In genomic region chrX:24024819-24025740, GRCh38 we compare ENCODE assay signal across 8 cellular contexts. TPM values are rescaled to one million over a fixed set of nuclear protein-coding genes. Genes with fewer than 3 reads are reported as not detected.
A peak's percentile ranks its signal among the peaks of the same experiment; 100 is the strongest.
DNase-seq lines count a peak whose midpoint lies in the region; TF ChIP-seq lines count a peak whose summit lies in the region.

No MANE protein-coding gene starts in this region.

- peaks cover 16% of the 10 kb centered on the region for H3K4me1 Mint-ChIP-seq in neural progenitor cell

- peaks cover 30% of the 10 kb centered on the region for H3K27me3 ChIP-seq in neural progenitor cell
- peaks cover 0 to 4% (median 0%) of the 10 kb centered on the region in 3 donors for H3K27me3 ChIP-seq in stomach

- peaks cover 12% of the 10 kb centered on the region for H3K4me1 ChIP-seq in neural progenitor cell
- peaks cover 0 to 9% (median 3%) of the 10 kb centered on the region in 4 donors for H3K4me1 ChIP-seq in stomach

- H3K9ac ChIP-seq in neural progenitor cell, result peak overlapping the region; percentile 78

- H3K4me2 ChIP-seq in neural progenitor cell, result peak overlapping the region; percentile 96

- H3K27ac Mint-ChIP-seq in neural progenitor cell, result no peak overlapping the region

- peaks cover 3% of the 10 kb centered on the region for H3K27me3 Mint-ChIP-seq in neural progenitor cell (ENCODE audit: insufficient read depth, low read depth)

- H3K4me3 Mint-ChIP-seq in neural progenitor cell, result peak overlapping the region; percentile 91

- WGBS in stomach, 5 donors, result 0 to 40% (median 3%) methylated on average over 17 to 67 of the region's 111 CpGs

- H3K36me3 ChIP-seq in neural progenitor cell (no peaks in the 10 kb centered on the region), stomach (no peaks in the 10 kb centered on the region)

- DNase-seq in GDM1 (lab: John Stamatoyannopoulos, UW), result peak; percentile 82
- peak; percentile 79 for DNase-seq in H4 (ENCODE audit: low spot score)
- DNase-seq in LNCaP clone FGC (ENCODE audit: low read depth), result peak; percentile 40
- peak; percentile 90 for DNase-seq in activated effector memory CD4-positive, alpha-beta T cell treated with anti-CD3 and anti-CD28 coated beads, Interleukin-2, amount 50 U/mL, for 16 hours
- peak; percentile 93 for DNase-seq in fibroblast of villous mesenchyme (ENCODE audit: low read depth)
- DNase-seq in neural progenitor cell (ENCODE audit: low spot score), result peak; percentile 91
- DNase-seq in stomach, result peak; percentile 90

- peaks cover 15% of the 10 kb centered on the region for H3K36me3 Mint-ChIP-seq in neural progenitor cell

- TF ChIP-seq EP300 in stomach (IDR thresholded peaks at IDR 0.05), result no peak

- H3K9me3 ChIP-seq in neural progenitor cell (ENCODE audit: low read depth), result no peaks in the 10 kb centered on the region
- H3K9me3 ChIP-seq in stomach, result no peaks in the 10 kb centered on the region

- H3F3A ChIP-seq in neural progenitor cell (ENCODE audit: low read depth), result peaks cover 30% of the 10 kb centered on the region

- H2AFZ ChIP-seq in neural progenitor cell (replicated peaks), result peak overlapping the region; percentile 20

- peaks cover 50% of the 10 kb centered on the region for H3K79me2 ChIP-seq in neural progenitor cell (ENCODE audit: low read depth)

- TF ChIP-seq POLR2A in Raji (IDR thresholded peaks at IDR 0.05; ENCODE audit: insufficient read depth, low read depth, low read length), result peak; percentile 83
- TF ChIP-seq POLR2A in stomach (IDR thresholded peaks at IDR 0.05), result peak in 1 of 4 donors; percentile 49

- peak; percentile 22; the same call in 1 of the 2 replicates for TF ChIP-seq CTCF in LNCaP clone FGC (IDR thresholded peaks at IDR 0.05; ENCODE audit: control insufficient read depth, extremely low read depth, insufficient read depth)
- no peak for TF ChIP-seq CTCF in fibroblast of villous mesenchyme (IDR thresholded peaks at IDR 0.05; ENCODE audit: insufficient read depth, low read depth, low read length)
- TF ChIP-seq CTCF in neural progenitor cell (IDR thresholded peaks at IDR 0.05), result peak; percentile 22
- peak in 1 of 7 experiments; percentile 68 for TF ChIP-seq CTCF in stomach (IDR thresholded peaks at IDR 0.05)

- H3K27ac ChIP-seq in neural progenitor cell (peak overlapping the region; percentile 98), stomach (peak overlapping the region; percentile 94 to 99 (median 95))

- no peaks in the 10 kb centered on the region for H3K9me3 Mint-ChIP-seq in neural progenitor cell

- peaks cover 39% of the 10 kb centered on the region for H4K20me1 ChIP-seq in neural progenitor cell (ENCODE audit: low read depth)

- intact Hi-C loops in stomach (cut with DNase I; ENCODE audit: low total_unique reads), result no loop called here

- peak overlapping the region; percentile 73 for H3K4me3 ChIP-seq in LNCaP clone FGC (ENCODE audit: low read depth, low read length)
- H3K4me3 ChIP-seq in fibroblast of villous mesenchyme (ENCODE audit: low read depth, low read length), result peak overlapping the region; percentile 79
- peak overlapping the region; percentile 97 for H3K4me3 ChIP-seq in neural progenitor cell
- peak overlapping the region; percentile 67 to 77 (median 70) for H3K4me3 ChIP-seq in stomach

RNA-seq across cellular contexts. Expression of gene KLHL15, which starts 1.9 kb away (rescaled TPM):
- 4.9 and 7.8 TPM in 2 replicates for total RNA-seq in H4 (2014; rRNA removed; shearing (Covaris generic))
- total RNA-seq in fibroblast of villous mesenchyme (6.8 and 12.5 TPM in 2 replicates), neural progenitor cell (ENCODE audit: low replicate concordance) (31.3 and 46.9 TPM in 2 replicates), stomach (10 to 100 TPM in 1 of 5 donors, 1 to 10 TPM in 4; 1.2 to 41.3 (median 6.2) TPM)
- 1 to 10 TPM; 1.1 to 4.5 (median 1.5) TPM for polyA plus RNA-seq in stomach

RNA-seq across cellular contexts. Expression of gene EIF2S3, which starts 29.7 kb away (rescaled TPM):
- 280 and 328 TPM in 2 replicates for total RNA-seq in H4 (2014; rRNA removed; shearing (Covaris generic))
- 256 and 355 TPM in 2 replicates for total RNA-seq in fibroblast of villous mesenchyme
- total RNA-seq in neural progenitor cell (ENCODE audit: low replicate concordance), result 503 and 568 TPM in 2 replicates
- total RNA-seq in stomach, result 100 to 1,000 TPM in 2 of 5 donors, 10 to 100 TPM in 3; 20.0 to 234 (median 75.5) TPM
- 100 to 1,000 TPM in 1 of 3 donors, 10 to 100 TPM in 2; 55.2 to 110 (median 58.4) TPM for polyA plus RNA-seq in stomach

Comparison
In these comparisons a context has a peak if more than half of its experiments do, and no peak if none do; other contexts are left out.
1. Peak in every context shown above with its lines: DNase-seq, H3K4me3 ChIP-seq and H3K27ac ChIP-seq.
2. DNase-seq: peak in every context shown above with its lines; median percentile 93 in fibroblast of villous mesenchyme; 91 in neural progenitor cell; 90 in activated effector memory CD4-positive, alpha-beta T cell treated with anti-CD3 and anti-CD28 coated beads, Interleukin-2, amount 50 U/mL, for 16 hours; 90 in stomach; 82 in GDM1; 79 in H4; 40 in LNCaP clone FGC.